In genomic region chr9:136841646-136842379, GRCh38 we compare ENCODE assay signal across 8 cellular contexts. TPM values are rescaled to one million over a fixed set of nuclear protein-coding genes. Genes with fewer than 3 reads are reported as not detected.
A peak's percentile ranks its signal among the peaks of the same experiment; 100 is the strongest.
DNase-seq lines count a peak whose midpoint lies in the region; ATAC-seq, FAIRE-seq and TF ChIP-seq lines count a peak whose summit lies in the region.
"Not testable (repeated sequence)": the region's sequence is repeated elsewhere in the genome, so short reads cannot be mapped to it uniquely, and the experiment has no call there.

No MANE protein-coding gene starts in this region.

- H2BK20ac ChIP-seq in H9 (ENCODE audit: low read depth, low read length, poor library complexity, severe bottlenecking), result not testable (repeated sequence)

- H3K4me3 ChIP-seq in BLaER1 treated with 17β-estradiol and CSF1 and Interleukin-3, amounts not matched to agents 10 nM and 100 nM, result peak overlapping the region in 9 of 10 experiments; percentile 56 to 71 (median 61); a peak in 13 of 20 replicates
- peak overlapping the region; percentile 60; the same call in 1 of the 2 replicates for H3K4me3 ChIP-seq in WI38 (ENCODE audit: low read depth, low read length)
- not testable (repeated sequence) for H3K4me3 ChIP-seq in K562

- H3K4me1 Mint-ChIP-seq in H9, result peaks cover 16 to 28% of the 10 kb centered on the region in 2 experiments
- H3K4me1 Mint-ChIP-seq in naive thymus-derived CD8-positive, alpha-beta T cell, result peaks cover 11 to 22% (median 15%) of the 10 kb centered on the region in 4 donors
- H3K4me1 Mint-ChIP-seq in stimulated activated effector memory CD8-positive, alpha-beta T cell treated with anti-CD3 and anti-CD28 coated beads, Interleukin-12 subunit alpha, Interleukin-12 subunit beta, amount 100 ng/mL, for 72 hours, result peaks cover 19% of the 10 kb centered on the region

- not testable (repeated sequence) for H2BK12ac ChIP-seq in H9 (ENCODE audit: insufficient read length, low read depth, low read length)

- H3K79me1 ChIP-seq in H9 (ENCODE audit: insufficient read depth, low read depth, low read length, poor library complexity, severe bottlenecking), result not testable (repeated sequence)

- not testable (repeated sequence) for H3K4ac ChIP-seq in H9 (ENCODE audit: low read depth, low read length)

- H3K4me3 Mint-ChIP-seq in H9, result peak overlapping the region in 1 of 2 experiments; percentile 56; a peak in 2 of 5 replicates
- H3K4me3 Mint-ChIP-seq in naive thymus-derived CD8-positive, alpha-beta T cell, result peak overlapping the region; percentile 75 to 94 (median 84)
- peak overlapping the region; percentile 79 for H3K4me3 Mint-ChIP-seq in stimulated activated effector memory CD8-positive, alpha-beta T cell treated with anti-CD3 and anti-CD28 coated beads, Interleukin-12 subunit alpha, Interleukin-12 subunit beta, amount 100 ng/mL, for 72 hours

- not testable (repeated sequence) for H3K27ac Mint-ChIP-seq in H9
- H3K27ac Mint-ChIP-seq in naive thymus-derived CD8-positive, alpha-beta T cell, result peak overlapping the region in 3 of 10 donors; percentile 43 to 78 (median 51)
- peak overlapping the region; percentile 54 for H3K27ac Mint-ChIP-seq in stimulated activated effector memory CD8-positive, alpha-beta T cell treated with anti-CD3 and anti-CD28 coated beads, Interleukin-12 subunit alpha, Interleukin-12 subunit beta, amount 100 ng/mL, for 72 hours

- H4K20me1 ChIP-seq in BLaER1 treated with 17β-estradiol and CSF1 and Interleukin-3, amounts not matched to agents 10 nM and 100 nM, result peaks cover 0 to 59% (median 35%) of the 10 kb centered on the region in 11 experiments; a peak in 20 of 22 replicates
- not testable (repeated sequence) for H4K20me1 ChIP-seq in H9 (ENCODE audit: control insufficient read depth, insufficient read depth, insufficient read length)
- H4K20me1 ChIP-seq in K562 (replicated peaks; ENCODE audit: control insufficient read depth, insufficient read depth, low read length), result peaks cover 17% of the 10 kb centered on the region

- TF ChIP-seq POLR2A in K562 (conservative IDR thresholded peaks at IDR 0.05), result not testable (repeated sequence)

- peaks cover 20 to 33% (median 30%) of the 10 kb centered on the region in 11 experiments for H3K27me3 ChIP-seq in BLaER1 treated with 17β-estradiol and CSF1 and Interleukin-3, amounts not matched to agents 10 nM and 100 nM
- not testable (repeated sequence) for H3K27me3 ChIP-seq in H9 (ENCODE audit: insufficient read depth, low read length); K562 (ENCODE audit: control insufficient read depth in 2 of 2, insufficient read depth in 2 of 2, low read length in 2 of 2)

- not testable (repeated sequence) for H3K23me2 ChIP-seq in H9 (ENCODE audit: insufficient read length, low read depth, low read length, poor library complexity, severe bottlenecking)

- H3K27me3 Mint-ChIP-seq in H9 (ENCODE audit: low read depth), result not testable (repeated sequence)
- H3K27me3 Mint-ChIP-seq in naive thymus-derived CD8-positive, alpha-beta T cell, result peaks cover 0 to 18% (median 2%) of the 10 kb centered on the region in 5 donors

- H3K56ac ChIP-seq in H9 (ENCODE audit: insufficient read length, low read depth, low read length), result not testable (repeated sequence)

- TF ChIP-seq EP300 in K562 (IDR thresholded peaks at IDR 0.05; ENCODE audit: low read length), result not testable (repeated sequence)

- no CpG with 5 or more reads among the region's 16 CpGs for WGBS in H9 (ENCODE audit: extremely low coverage, insufficient read length, low lambda C conversion rate)
- 31% methylated on average over 12 of the region's 16 CpGs for WGBS in K562 (ENCODE audit: insufficient coverage, low coverage, missing lambda C conversion rate)

- H3T11ph ChIP-seq in H9 (ENCODE audit: low read length), result not testable (repeated sequence)

- H4K5ac ChIP-seq in H9 (ENCODE audit: insufficient read length, low read depth, low read length), result not testable (repeated sequence)

- ATAC-seq in K562 (peak; percentile 2), Right ventricle myocardium superior (ENCODE audit: poor library complexity) (peak; percentile 2)
- ATAC-seq in naive thymus-derived CD8-positive, alpha-beta T cell; stimulated activated effector memory CD8-positive, alpha-beta T cell treated with anti-CD3 and anti-CD28 coated beads, Interleukin-12 subunit alpha, Interleukin-12 subunit beta, amount 100 ng/mL, for 72 hours: not testable (repeated sequence)

- not testable (repeated sequence) for H3K9me1 ChIP-seq in K562 (ENCODE audit: control insufficient read depth, insufficient read depth, low read length)

- not testable (repeated sequence) for H3K23ac ChIP-seq in H9 (ENCODE audit: insufficient read length, low read depth, low read length)

- H3K4me1 ChIP-seq in BLaER1 treated with 17β-estradiol and CSF1 and Interleukin-3, amounts not matched to agents 10 nM and 100 nM, result peaks cover 29 to 53% (median 44%) of the 10 kb centered on the region in 10 experiments
- not testable (repeated sequence) for H3K4me1 ChIP-seq in H9 (ENCODE audit: insufficient read depth, low read length)
- H3K4me1 ChIP-seq in K562 (replicated peaks in 1 of 2; ENCODE audit: control insufficient read depth in 2 of 2, insufficient read depth in 2 of 2, low read length in 2 of 2), result peaks cover 12 to 92% of the 10 kb centered on the region in 2 experiments

- H3K27ac ChIP-seq in BLaER1 treated with 17β-estradiol and CSF1 and Interleukin-3, amounts not matched to agents 10 nM and 100 nM, result peak overlapping the region in 1 of 11 experiments; percentile 52; a peak in 3 of 22 replicates
- H3K27ac ChIP-seq in H9 (ENCODE audit: insufficient read length, low read depth, low read length); K562 (ENCODE audit: extremely low read depth, low read depth, low read length): not testable (repeated sequence)

- peaks cover 0 to 21% (median 9%) of the 10 kb centered on the region in 11 experiments; a peak in 12 of 22 replicates for H3K9me3 ChIP-seq in BLaER1 treated with 17β-estradiol and CSF1 and Interleukin-3, amounts not matched to agents 10 nM and 100 nM (replicated peaks in 1 of 11)
- H3K9me3 ChIP-seq in H9 (ENCODE audit: control insufficient read depth, low read depth, low read length); K562 (replicated peaks; ENCODE audit: control insufficient read depth, insufficient read depth, low read depth, low read length): not testable (repeated sequence)

- intact Hi-C loops in K562 (cut with micrococcal nuclease), result loop anchor here (2.0 kb wide), 2 partner anchors 55 to 193 kb away; no protein-coding TSS in a partner anchor
- intact Hi-C loops in Right ventricle myocardium superior (cut with DNase I), result not testable (repeated sequence)

- H3K18ac ChIP-seq in H9 (ENCODE audit: insufficient read length, low read depth, low read length), result not testable (repeated sequence)

- H3K9ac ChIP-seq in BLaER1 treated with 17β-estradiol and CSF1 and Interleukin-3, amounts not matched to agents 10 nM and 100 nM, result peak overlapping the region in 8 of 11 experiments; percentile 38 to 79 (median 70); a peak in 15 of 22 replicates
- not testable (repeated sequence) for H3K9ac ChIP-seq in H9 (ENCODE audit: extremely low read depth, insufficient read length, low read length)
- H3K9ac ChIP-seq in K562 (ENCODE audit: insufficient read depth in 1 of 2, low read depth in 2 of 2, low read length in 2 of 2), result peak overlapping the region in 1 of 2 experiments; percentile 79; a peak in 2 of 4 replicates

- POLR2A ChIA-PET in K562 (lab: Yijun Ruan, JAX), result interaction anchor here (0.6 to 2.6 kb wide), 9 partner anchors 10 to 358 kb away, joined by 3 to 10 read pairs (median 3); no protein-coding TSS in a partner anchor
- POLR2A ChIA-PET in naive thymus-derived CD8-positive, alpha-beta T cell (lab: Charles Lee), result interaction anchor here (0.9 to 3.8 kb wide), 9 partner anchors 35 to 193 kb away, joined by 3 to 17 read pairs (median 4); partner anchors contain the start of genes PAXX, RABL6 and TRAF2

- H3K79me2 ChIP-seq in H9 (ENCODE audit: insufficient read depth, low read length); K562 (ENCODE audit: control insufficient read depth, insufficient read depth, low read length): not testable (repeated sequence)

- H2BK5ac ChIP-seq in H9 (ENCODE audit: insufficient read length, low read length), result not testable (repeated sequence)

- not testable (repeated sequence) for BruUV-seq in K562 (replicated peaks; lab: Mats Ljungman, UMichigan)

- H2AFZ ChIP-seq in H9 (ENCODE audit: low read length); K562 (ENCODE audit: low read depth, low read length): not testable (repeated sequence)

- H3K14ac ChIP-seq in H9 (ENCODE audit: insufficient read depth, low read length), result not testable (repeated sequence)

- DNase-seq in H9 (peak; percentile 38), NCI-H345 treated with DMSO at 0.1 percent for 48 hours (lab: John Stamatoyannopoulos, UW; ENCODE audit: unreplicated experiment) (peak; percentile 42)
- not testable (repeated sequence) for DNase-seq in K562 (ENCODE audit: extremely low read depth in 1 of 4, low spot score in 3 of 4); Right ventricle myocardium superior; naive thymus-derived CD8-positive, alpha-beta T cell
- DNase-seq in stimulated activated effector memory CD8-positive, alpha-beta T cell treated with anti-CD3 and anti-CD28 coated beads, Interleukin-12 subunit alpha, Interleukin-12 subunit beta, amount 100 ng/mL, for 72 hours (ENCODE audit: low spot score in 2 of 2), result peak in 1 of 2 donors; percentile 51

- H3K4me2 ChIP-seq in BLaER1 treated with 17β-estradiol and CSF1 and Interleukin-3, amounts not matched to agents 10 nM and 100 nM, result peak overlapping the region; percentile 86 to 98 (median 94)
- H3K4me2 ChIP-seq in H9 (ENCODE audit: insufficient read depth, insufficient read length, low read length); K562 (ENCODE audit: insufficient read depth, low read length): not testable (repeated sequence)

- not testable (repeated sequence) for H3K9me3 Mint-ChIP-seq in H9; naive thymus-derived CD8-positive, alpha-beta T cell; stimulated activated effector memory CD8-positive, alpha-beta T cell treated with anti-CD3 and anti-CD28 coated beads, Interleukin-12 subunit alpha, Interleukin-12 subunit beta, amount 100 ng/mL, for 72 hours

- H2AK5ac ChIP-seq in H9 (ENCODE audit: insufficient read length, low read length), result not testable (repeated sequence)

- not testable (repeated sequence) for TF ChIP-seq RAD21 in K562 (CRISPR knock-in tag; conservative IDR thresholded peaks at IDR 0.05 in 1 of 2, IDR thresholded peaks at IDR 0.05 in 1 of 2)

- CTCF ChIA-PET in K562 (lab: Yijun Ruan, JAX; ENCODE audit: low intra/inter-chr PET ratio), result interaction anchor here (0.7 to 1.1 kb wide), 3 partner anchors 50 to 614 kb away, joined by 3 read pairs; no protein-coding TSS in a partner anchor

- FAIRE-seq in K562 (lab: Jason Lieb, UNC), result not testable (repeated sequence)

- not testable (repeated sequence) for H4K91ac ChIP-seq in H9 (ENCODE audit: insufficient read length, low read depth, low read length)

- H3K36me3 Mint-ChIP-seq in H9 (ENCODE audit: insufficient read depth in 1 of 3, low read depth in 3 of 3), result peaks cover 0 to 15% (median 15%) of the 10 kb centered on the region in 3 experiments; a peak in 4 of 7 replicates
- peaks cover 0 to 13% (median 0%) of the 10 kb centered on the region in 3 donors for H3K36me3 Mint-ChIP-seq in naive thymus-derived CD8-positive, alpha-beta T cell
- peaks cover 34% of the 10 kb centered on the region for H3K36me3 Mint-ChIP-seq in stimulated activated effector memory CD8-positive, alpha-beta T cell treated with anti-CD3 and anti-CD28 coated beads, Interleukin-12 subunit alpha, Interleukin-12 subunit beta, amount 100 ng/mL, for 72 hours

- H3K36me3 ChIP-seq in BLaER1 treated with 17β-estradiol and CSF1 and Interleukin-3, amounts not matched to agents 10 nM and 100 nM, result peaks cover 17 to 44% (median 36%) of the 10 kb centered on the region in 11 experiments; a peak in 20 of 22 replicates
- peaks cover 39% of the 10 kb centered on the region; the same call in 2 of the 3 replicates for H3K36me3 ChIP-seq in K562 (ENCODE audit: control insufficient read depth, insufficient read depth, low read length)

- not testable (repeated sequence) for H4K8ac ChIP-seq in H9 (replicated peaks; ENCODE audit: insufficient read length, low read depth, low read length)

- not testable (repeated sequence) for H2BK120ac ChIP-seq in H9 (ENCODE audit: low read depth, low read length, poor library complexity, severe bottlenecking)

- TF ChIP-seq CTCF in H9 (conservative IDR thresholded peaks at IDR 0.05); WI38 (IDR thresholded peaks at IDR 0.05; ENCODE audit: low read depth, low read length); K562 (IDR thresholded peaks at IDR 0.05 in 2 of 3, conservative IDR thresholded peaks at IDR 0.05 in 1 of 3; ENCODE audit: insufficient read depth in 2 of 3, low read depth in 1 of 3, low read length in 3 of 3): not testable (repeated sequence)

- H2BK15ac ChIP-seq in H9 (ENCODE audit: low read depth, low read length), result not testable (repeated sequence)

- in situ Hi-C loops in K562 (cut with MboI), result not testable (repeated sequence)

RNA-seq across cellular contexts. Expression of gene AJM1, which starts 0.5 kb away (rescaled TPM):
- total RNA-seq in H9 (2021) (1.8 and 2.3 TPM in 2 replicates), K562 (2014; rRNA removed) (2.0 and 2.8 TPM in 2 replicates), K562 (2014; rRNA removed; fragmentation: Illumina TruSeq; extraction: Trizol) (0.07 TPM in 1 of 2 replicates, not detected in the other), K562 (2015; rRNA removed; fragmentation: Illumina TruSeq; extraction: Trizol) (0.83 and 0.94 TPM in 2 replicates), K562 (2021) (3.2 TPM in 2 replicates), Right ventricle myocardium superior (7.3 TPM)
- total RNA-seq in K562 (2011; cell fraction: chromatin; rRNA removed; ENCODE audit: low replicate concordance), result 3.5 and 12.8 TPM in 2 replicates
- 13.2 and 13.6 TPM in 2 replicates for total RNA-seq in K562 (2011; cell fraction: nucleolus; rRNA removed)
- total RNA-seq in K562 (2011; cell fraction: nucleoplasm; rRNA removed), result 7.8 and 10.9 TPM in 2 replicates
- polyA plus RNA-seq in K562 (2011; rRNA removed) (0.46 and 1.1 TPM in 2 replicates), K562 (2014; fragmentation: Illumina TruSeq; extraction: Trizol) (0.06 and 0.54 TPM in 2 replicates), K562 (2014; fragmentation: Nextera tagmentation; extraction: Ambion mirVana) (under 1 TPM in 1 of 2 experiments, not detected in 1; 0.01 TPM), K562 (2014; rRNA removed) (2.2 and 3.7 TPM in 2 replicates)
- polyA plus RNA-seq in K562 (2011; cell fraction: cytosol; rRNA removed), result 0.49 and 1.00 TPM in 2 replicates
- 11.7 and 16.6 TPM in 2 replicates for polyA plus RNA-seq in K562 (2011; cell fraction: nucleus; rRNA removed)
- polyA plus RNA-seq in K562 (2012), result 2.1 and 4.3 TPM in 2 replicates
- polyA minus RNA-seq in K562 (2011; rRNA and poly(A)+ RNA removed), result 0.11 and 0.12 TPM in 2 replicates
- polyA minus RNA-seq in K562 (2011; cell fraction: cytosol; rRNA and poly(A)+ RNA removed), result 0.86 and 1.3 TPM in 2 replicates
- 2.6 and 3.0 TPM in 2 replicates for polyA minus RNA-seq in K562 (2011; cell fraction: nucleus; rRNA and poly(A)+ RNA removed)
- 1 to 10 TPM; 1.3 TPM for total RNA-seq in naive thymus-derived CD8-positive, alpha-beta T cell
- under 1 TPM in 2 of 3 donors, not detected in 1; 0.05 to 0.10 TPM for polyA plus RNA-seq in naive thymus-derived CD8-positive, alpha-beta T cell

RNA-seq across cellular contexts. Expression of gene PHPT1, which starts 7.4 kb away (rescaled TPM):
- total RNA-seq in H9 (2021) (161 and 175 TPM in 2 replicates), K562 (2014; rRNA removed) (114 and 142 TPM in 2 replicates), K562 (2014; rRNA removed; fragmentation: Illumina TruSeq; extraction: Trizol) (16.4 and 20.9 TPM in 2 replicates), K562 (2015; rRNA removed; fragmentation: Illumina TruSeq; extraction: Trizol) (93.0 and 96.7 TPM in 2 replicates), K562 (2021) (126 and 135 TPM in 2 replicates), Right ventricle myocardium superior (345 TPM)
- total RNA-seq in K562 (2011; cell fraction: chromatin; rRNA removed; ENCODE audit: low replicate concordance), result 45.1 and 180 TPM in 2 replicates
- 169 and 176 TPM in 2 replicates for total RNA-seq in K562 (2011; cell fraction: nucleolus; rRNA removed)
- total RNA-seq in K562 (2011; cell fraction: nucleoplasm; rRNA removed), result 73.7 and 101 TPM in 2 replicates
- polyA plus RNA-seq in K562 (2011; rRNA removed) (50.9 and 84.3 TPM in 2 replicates), K562 (2014; fragmentation: Illumina TruSeq; extraction: Trizol) (80.2 and 98.6 TPM in 2 replicates), K562 (2014; fragmentation: Nextera tagmentation; extraction: Ambion mirVana) (100 to 1,000 TPM; 131 to 166 TPM), K562 (2014; rRNA removed) (129 and 161 TPM in 2 replicates)
- polyA plus RNA-seq in K562 (2011; cell fraction: cytosol; rRNA removed), result 137 and 211 TPM in 2 replicates
- 314 and 360 TPM in 2 replicates for polyA plus RNA-seq in K562 (2011; cell fraction: nucleus; rRNA removed)
- 124 and 150 TPM in 2 replicates for polyA plus RNA-seq in K562 (2012)
- polyA minus RNA-seq in K562 (2011; rRNA and poly(A)+ RNA removed), result 7.0 and 7.2 TPM in 2 replicates
- 19.4 and 27.9 TPM in 2 replicates for polyA minus RNA-seq in K562 (2011; cell fraction: cytosol; rRNA and poly(A)+ RNA removed)
- 31.0 and 41.3 TPM in 2 replicates for polyA minus RNA-seq in K562 (2011; cell fraction: nucleus; rRNA and poly(A)+ RNA removed)
- 10 to 100 TPM; 25.2 to 29.6 TPM for total RNA-seq in naive thymus-derived CD8-positive, alpha-beta T cell
- polyA plus RNA-seq in naive thymus-derived CD8-positive, alpha-beta T cell, result 10 to 100 TPM; 82.6 to 98.1 (median 83.1) TPM

RNA-seq across cellular contexts. Expression of gene MAMDC4, which starts 10.3 kb away (rescaled TPM):
- total RNA-seq in H9 (2021), result 6.9 and 9.2 TPM in 2 replicates
- total RNA-seq in K562 (2011; cell fraction: chromatin; rRNA removed; ENCODE audit: low replicate concordance), result 9.8 and 44.0 TPM in 2 replicates
- total RNA-seq in K562 (2011; cell fraction: nucleolus; rRNA removed), result 38.6 and 45.4 TPM in 2 replicates
- total RNA-seq in K562 (2011; cell fraction: nucleoplasm; rRNA removed), result 15.4 and 16.5 TPM in 2 replicates
- 4.5 and 7.1 TPM in 2 replicates for total RNA-seq in K562 (2014; rRNA removed)
- 0.10 and 0.47 TPM in 2 replicates for total RNA-seq in K562 (2014; rRNA removed; fragmentation: Illumina TruSeq; extraction: Trizol)
- total RNA-seq in K562 (2015; rRNA removed; fragmentation: Illumina TruSeq; extraction: Trizol), result 2.9 and 3.6 TPM in 2 replicates
- total RNA-seq in K562 (2021), result 9.6 and 11.0 TPM in 2 replicates
- polyA plus RNA-seq in K562 (2011; rRNA removed), result 1.3 and 3.6 TPM in 2 replicates
- 0.74 and 2.6 TPM in 2 replicates for polyA plus RNA-seq in K562 (2011; cell fraction: cytosol; rRNA removed)
- polyA plus RNA-seq in K562 (2011; cell fraction: nucleus; rRNA removed), result 45.8 and 94.5 TPM in 2 replicates
- 6.9 and 15.2 TPM in 2 replicates for polyA plus RNA-seq in K562 (2012)
- 1.5 and 2.2 TPM in 2 replicates for polyA plus RNA-seq in K562 (2014; fragmentation: Illumina TruSeq; extraction: Trizol)
- under 1 TPM; 0.03 to 0.18 TPM for polyA plus RNA-seq in K562 (2014; fragmentation: Nextera tagmentation; extraction: Ambion mirVana)
- polyA plus RNA-seq in K562 (2014; rRNA removed), result 7.9 and 10.8 TPM in 2 replicates
- 0.06 and 0.21 TPM in 2 replicates for polyA minus RNA-seq in K562 (2011; rRNA and poly(A)+ RNA removed)
- polyA minus RNA-seq in K562 (2011; cell fraction: cytosol; rRNA and poly(A)+ RNA removed), result 1.1 and 1.5 TPM in 2 replicates
- 5.0 and 5.6 TPM in 2 replicates for polyA minus RNA-seq in K562 (2011; cell fraction: nucleus; rRNA and poly(A)+ RNA removed)
- total RNA-seq in Right ventricle myocardium superior, result 13.2 TPM
- 1 to 10 TPM; 6.3 to 7.5 TPM for total RNA-seq in naive thymus-derived CD8-positive, alpha-beta T cell
- polyA plus RNA-seq in naive thymus-derived CD8-positive, alpha-beta T cell, result under 1 TPM in 2 of 3 donors, not detected in 1; 0.14 to 0.35 TPM

RNA-seq across cellular contexts. Expression of gene EDF1, which starts 24.3 kb away (rescaled TPM):
- 318 and 328 TPM in 2 replicates for total RNA-seq in H9 (2021)
- 59.6 and 137 TPM in 2 replicates for total RNA-seq in K562 (2011; cell fraction: chromatin; rRNA removed; ENCODE audit: low replicate concordance)
- total RNA-seq in K562 (2011; cell fraction: nucleolus; rRNA removed), result 95.8 and 97.7 TPM in 2 replicates
- total RNA-seq in K562 (2011; cell fraction: nucleoplasm; rRNA removed), result 83.2 and 87.5 TPM in 2 replicates
- 532 and 564 TPM in 2 replicates for total RNA-seq in K562 (2014; rRNA removed)
- total RNA-seq in K562 (2014; rRNA removed; fragmentation: Illumina TruSeq; extraction: Trizol), result 132 and 198 TPM in 2 replicates
- total RNA-seq in K562 (2015; rRNA removed; fragmentation: Illumina TruSeq; extraction: Trizol), result 363 and 368 TPM in 2 replicates
- total RNA-seq in K562 (2021), result 302 and 324 TPM in 2 replicates
- polyA plus RNA-seq in K562 (2011; rRNA removed), result 235 TPM in 2 replicates
- 308 and 335 TPM in 2 replicates for polyA plus RNA-seq in K562 (2011; cell fraction: cytosol; rRNA removed)
- 223 and 253 TPM in 2 replicates for polyA plus RNA-seq in K562 (2011; cell fraction: nucleus; rRNA removed)
- 389 and 638 TPM in 2 replicates for polyA plus RNA-seq in K562 (2012)
- 318 and 384 TPM in 2 replicates for polyA plus RNA-seq in K562 (2014; fragmentation: Illumina TruSeq; extraction: Trizol)
- 100 to 1,000 TPM in 1 of 2 experiments, 10 to 100 TPM in 1; 81.0 to 108 TPM for polyA plus RNA-seq in K562 (2014; fragmentation: Nextera tagmentation; extraction: Ambion mirVana)
- polyA plus RNA-seq in K562 (2014; rRNA removed), result 526 and 558 TPM in 2 replicates
- polyA minus RNA-seq in K562 (2011; rRNA and poly(A)+ RNA removed), result 128 and 129 TPM in 2 replicates
- 82.8 and 116 TPM in 2 replicates for polyA minus RNA-seq in K562 (2011; cell fraction: cytosol; rRNA and poly(A)+ RNA removed)
- 37.3 and 41.4 TPM in 2 replicates for polyA minus RNA-seq in K562 (2011; cell fraction: nucleus; rRNA and poly(A)+ RNA removed)
- total RNA-seq in Right ventricle myocardium superior, result 325 TPM
- total RNA-seq in naive thymus-derived CD8-positive, alpha-beta T cell, result 100 to 1,000 TPM; 291 to 301 TPM
- polyA plus RNA-seq in naive thymus-derived CD8-positive, alpha-beta T cell, result 100 to 1,000 TPM; 319 to 403 (median 380) TPM

RNA-seq across cellular contexts. Expression of gene RABL6, which starts 34.1 kb away (rescaled TPM):
- 108 and 114 TPM in 2 replicates for total RNA-seq in H9 (2021)
- total RNA-seq in K562 (2011; cell fraction: chromatin; rRNA removed; ENCODE audit: low replicate concordance), result 250 and 572 TPM in 2 replicates
- total RNA-seq in K562 (2011; cell fraction: nucleolus; rRNA removed), result 321 and 330 TPM in 2 replicates
- total RNA-seq in K562 (2011; cell fraction: nucleoplasm; rRNA removed), result 231 and 237 TPM in 2 replicates
- total RNA-seq in K562 (2014; rRNA removed), result 141 and 154 TPM in 2 replicates
- total RNA-seq in K562 (2014; rRNA removed; fragmentation: Illumina TruSeq; extraction: Trizol), result 34.2 and 44.6 TPM in 2 replicates
- total RNA-seq in K562 (2015; rRNA removed; fragmentation: Illumina TruSeq; extraction: Trizol), result 84.5 and 85.0 TPM in 2 replicates
- 165 and 181 TPM in 2 replicates for total RNA-seq in K562 (2021)
- 109 and 142 TPM in 2 replicates for polyA plus RNA-seq in K562 (2011; rRNA removed)
- polyA plus RNA-seq in K562 (2011; cell fraction: cytosol; rRNA removed), result 89.0 and 119 TPM in 2 replicates
- 341 and 396 TPM in 2 replicates for polyA plus RNA-seq in K562 (2011; cell fraction: nucleus; rRNA removed)
- 134 and 138 TPM in 2 replicates for polyA plus RNA-seq in K562 (2012)
- polyA plus RNA-seq in K562 (2014; fragmentation: Illumina TruSeq; extraction: Trizol), result 68.9 and 82.6 TPM in 2 replicates
- polyA plus RNA-seq in K562 (2014; fragmentation: Nextera tagmentation; extraction: Ambion mirVana), result 1 to 10 TPM; 5.6 to 6.4 TPM
- polyA plus RNA-seq in K562 (2014; rRNA removed), result 121 and 124 TPM in 2 replicates
- polyA minus RNA-seq in K562 (2011; rRNA and poly(A)+ RNA removed), result 64.4 and 75.7 TPM in 2 replicates
- polyA minus RNA-seq in K562 (2011; cell fraction: cytosol; rRNA and poly(A)+ RNA removed), result 71.6 and 75.2 TPM in 2 replicates
- polyA minus RNA-seq in K562 (2011; cell fraction: nucleus; rRNA and poly(A)+ RNA removed), result 89.1 and 116 TPM in 2 replicates
- 68.0 TPM for total RNA-seq in Right ventricle myocardium superior
- total RNA-seq in naive thymus-derived CD8-positive, alpha-beta T cell, result 10 to 100 TPM; 72.3 to 74.5 TPM
- polyA plus RNA-seq in naive thymus-derived CD8-positive, alpha-beta T cell, result 10 to 100 TPM; 11.6 to 17.2 (median 11.9) TPM
